ENCODE assay signal across 1 cellular context in the genomic region with DNA sequence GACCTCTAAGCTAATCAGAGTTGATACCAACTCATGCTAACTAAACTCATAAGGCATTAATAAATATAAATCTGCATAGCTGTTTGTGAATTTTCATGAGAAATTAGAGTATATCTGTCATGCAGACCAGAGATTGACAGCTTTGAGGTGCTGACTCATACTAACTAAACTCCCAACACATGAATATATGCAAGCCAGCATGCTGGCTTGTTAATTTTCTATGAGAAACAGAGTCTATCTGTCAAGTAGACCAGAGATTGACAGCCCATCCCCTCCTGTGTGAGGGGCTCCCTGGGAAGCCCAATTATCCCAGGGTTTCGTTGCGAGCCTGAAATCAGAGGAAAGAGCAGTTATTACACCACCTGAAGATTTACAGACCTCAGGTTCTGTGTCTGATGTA.
TF ChIP-seq lines count a peak whose summit lies in the region.

No MANE protein-coding gene starts in this region.

TF ChIP-seq in GM23338, 12 proteins besides CTCF, POLR2A, EP300 and RAD21 (continued from another document):
- TF ChIP-seq, protein P1, sequence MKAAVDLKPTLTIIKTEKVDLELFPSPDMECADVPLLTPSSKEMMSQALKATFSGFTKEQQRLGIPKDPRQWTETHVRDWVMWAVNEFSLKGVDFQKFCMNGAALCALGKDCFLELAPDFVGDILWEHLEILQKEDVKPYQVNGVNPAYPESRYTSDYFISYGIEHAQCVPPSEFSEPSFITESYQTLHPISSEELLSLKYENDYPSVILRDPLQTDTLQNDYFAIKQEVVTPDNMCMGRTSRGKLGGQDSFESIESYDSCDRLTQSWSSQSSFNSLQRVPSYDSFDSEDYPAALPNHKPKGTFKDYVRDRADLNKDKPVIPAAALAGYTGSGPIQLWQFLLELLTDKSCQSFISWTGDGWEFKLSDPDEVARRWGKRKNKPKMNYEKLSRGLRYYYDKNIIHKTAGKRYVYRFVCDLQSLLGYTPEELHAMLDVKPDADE (IDR thresholded peaks at IDR 0.05), result no peak
TF ChIP-seq in GM23338: peak in this region for 0.
